Comparison of ENCODE assay signal across 22 cellular contexts in the genomic region with DNA sequence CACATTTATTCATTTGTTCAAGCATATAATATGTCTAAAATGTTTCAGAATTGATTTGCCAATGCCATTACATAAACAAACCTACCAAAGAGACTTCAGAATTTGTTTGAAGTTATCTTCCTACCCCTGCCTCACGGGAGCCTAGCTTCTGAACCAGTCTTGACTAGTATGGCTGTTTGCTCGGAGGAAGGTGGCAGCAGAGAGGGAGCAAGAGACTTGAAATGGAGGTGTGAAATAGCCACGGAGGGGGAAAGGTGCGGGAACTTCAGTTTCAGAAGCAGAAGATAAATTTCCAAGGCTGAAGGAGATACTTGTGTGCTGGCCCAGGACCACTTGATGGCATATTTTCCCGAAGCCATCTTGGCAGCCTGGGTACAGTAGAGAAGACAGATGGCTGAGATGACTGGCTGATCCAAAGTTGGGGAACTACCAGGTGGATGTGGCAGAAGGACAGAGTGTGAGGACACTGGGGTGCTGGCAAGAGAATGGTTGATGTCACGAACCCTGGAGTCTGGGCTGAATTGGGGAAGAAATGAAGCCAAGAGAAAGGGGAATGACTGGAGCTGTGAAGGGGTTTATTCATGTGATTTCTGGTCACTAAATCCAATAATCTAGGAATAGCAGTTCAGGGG. TPM values are rescaled to one million over a fixed set of nuclear protein-coding genes. Genes with fewer than 3 reads are reported as not detected.
"Had no signal": no experiment of that assay in that cellular context is flagged by ENCODE, and none has a peak within 500 bp of the region (broad histone marks: within the 10 kb centered on the region; RNA-seq: fewer than 3 reads in every experiment).

No MANE protein-coding gene starts in this region.

- H3K4me1 Mint-ChIP-seq: activated CD4-positive, alpha-beta memory T cell treated with anti-CD3 and anti-CD28 coated beads, Interleukin-2, amount 10 ng/mL, durations not matched to agents 7 days and 5 days; activated CD4-positive, alpha-beta T cell treated with anti-CD3 and anti-CD28 coated beads, Interleukin-2, amount 10 ng/mL, durations not matched to agents 24 days and 14 days; activated naive CD4-positive, alpha-beta T cell treated with anti-CD3 and anti-CD28 coated beads, Interleukin-2, amount 50 U/mL, for 24 hours; brain had no signal

- H3K9me3 Mint-ChIP-seq: activated naive CD4-positive, alpha-beta T cell treated with anti-CD3 and anti-CD28 coated beads, Interleukin-2, amount 50 U/mL, for 24 hours had no signal

- DNase-seq: activated CD4-positive, alpha-beta memory T cell treated with anti-CD3 and anti-CD28 coated beads, Interleukin-2, amount 10 ng/mL, durations not matched to agents 7 days and 5 days; activated CD4-positive, alpha-beta T cell treated with anti-CD3 and anti-CD28 coated beads, Interleukin-2, amount 10 ng/mL, durations not matched to agents 24 days and 14 days; activated gamma-delta T cell treated with Interleukin-2 at 50 U/mL for 16 hours; effector memory CD4-positive, alpha-beta T cell; glutamatergic neuron; ovary; stimulated activated CD4-positive, alpha-beta T cell treated with anti-CD3 and anti-CD28 coated beads, Interleukin-12 subunit alpha, Interleukin-12 subunit beta, amount 100 ng/mL, for 4 hours; thyroid gland; upper lobe of right lung had no signal

- H3K27me3 ChIP-seq: esophagus muscularis mucosa, hepatocyte, neutrophil, ovary, right atrium auricular region, thyroid gland, upper lobe of right lung had no signal

- H3K4me3 Mint-ChIP-seq: activated CD4-positive, alpha-beta memory T cell treated with anti-CD3 and anti-CD28 coated beads, Interleukin-2, amount 10 ng/mL, durations not matched to agents 7 days and 5 days; activated CD4-positive, alpha-beta T cell treated with anti-CD3 and anti-CD28 coated beads, Interleukin-2, amount 10 ng/mL, durations not matched to agents 24 days and 14 days; activated naive CD4-positive, alpha-beta T cell treated with anti-CD3 and anti-CD28 coated beads, Interleukin-2, amount 50 U/mL, for 24 hours; brain; natural killer cell treated with Interleukin-12 subunit alpha and Interleukin-12 subunit beta and Interleukin-15 and Interleukin-18, amount 100 ng/mL, for 72 hours; stimulated activated naive CD8-positive, alpha-beta T cell treated with anti-CD3 and anti-CD28 coated beads, Interleukin-15, Interleukin-2, amounts not matched to agents 100 ng/mL and 50 ng/mL, for 24 hours had no signal

- H3K27me3 Mint-ChIP-seq: activated naive CD4-positive, alpha-beta T cell treated with anti-CD3 and anti-CD28 coated beads, Interleukin-2, amount 50 U/mL, for 24 hours; stimulated activated naive CD8-positive, alpha-beta T cell treated with anti-CD3 and anti-CD28 coated beads, Interleukin-15, Interleukin-2, amounts not matched to agents 100 ng/mL and 50 ng/mL, for 24 hours had no signal

- H3K79me2 ChIP-seq: hepatocyte had no signal

- FAIRE-seq: colon, frontal cortex, islet of Langerhans had no signal

- H2AFZ ChIP-seq: hepatocyte had no signal

- H3K27ac ChIP-seq: esophagus muscularis mucosa, hepatocyte, neutrophil, ovary, prostate gland, right atrium auricular region, thyroid gland, upper lobe of right lung had no signal

- H3K27ac Mint-ChIP-seq: activated CD4-positive, alpha-beta memory T cell treated with anti-CD3 and anti-CD28 coated beads, Interleukin-2, amount 10 ng/mL, durations not matched to agents 7 days and 5 days; activated CD4-positive, alpha-beta T cell treated with anti-CD3 and anti-CD28 coated beads, Interleukin-2, amount 10 ng/mL, durations not matched to agents 24 days and 14 days; activated naive CD4-positive, alpha-beta T cell treated with anti-CD3 and anti-CD28 coated beads, Interleukin-2, amount 50 U/mL, for 24 hours; natural killer cell treated with Interleukin-12 subunit alpha and Interleukin-12 subunit beta and Interleukin-15 and Interleukin-18, amount 100 ng/mL, for 72 hours; stimulated activated naive CD8-positive, alpha-beta T cell treated with anti-CD3 and anti-CD28 coated beads, Interleukin-15, Interleukin-2, amounts not matched to agents 100 ng/mL and 50 ng/mL, for 24 hours had no signal

- H3K4me3 ChIP-seq: esophagus muscularis mucosa, hepatocyte, ovary, prostate gland, right atrium auricular region, thyroid gland, upper lobe of right lung had no signal

- H3K9me3 ChIP-seq: esophagus muscularis mucosa, neutrophil, ovary, prostate gland, right atrium auricular region, thyroid gland, upper lobe of right lung had no signal

- H3K4me2 ChIP-seq: hepatocyte had no signal

- H3K36me3 ChIP-seq: esophagus muscularis mucosa, neutrophil, ovary, prostate gland, right atrium auricular region, thyroid gland, upper lobe of right lung had no signal

- ATAC-seq: activated CD4-positive, CD25-positive, alpha-beta regulatory T cell treated with anti-CD3 and anti-CD28 coated beads, Interleukin-2, amount 50 U/mL, for 24 hours; natural killer cell treated with Interleukin-12 subunit alpha and Interleukin-12 subunit beta and Interleukin-15 and Interleukin-18, amount 100 ng/mL, for 72 hours; upper lobe of right lung had no signal

- H3K4me1 ChIP-seq: esophagus muscularis mucosa, prostate gland, right atrium auricular region, thyroid gland, upper lobe of right lung had no signal

- H3K36me3 Mint-ChIP-seq: brain; natural killer cell treated with Interleukin-12 subunit alpha and Interleukin-12 subunit beta and Interleukin-15 and Interleukin-18, amount 100 ng/mL, for 72 hours had no signal

RNA-seq across cellular contexts. Expression of a gene that starts 58.8 kb away (rescaled TPM):
- total RNA-seq: right atrium auricular region had no signal
